8 cellular contexts compared by ENCODE assay signal in genomic region chr22:30310881-30311771, GRCh38. TPM values are rescaled to one million over a fixed set of nuclear protein-coding genes. Genes with fewer than 3 reads are reported as not detected.
DNase-seq lines count a peak whose midpoint lies in the region; ATAC-seq and TF ChIP-seq lines count a peak whose summit lies in the region.

No MANE protein-coding gene starts in this region.

- intact Hi-C loops in PC-3 (cut with micrococcal nuclease), result no loop called here

- H3K4me3 ChIP-seq in PC-3 (ENCODE audit: low read length) (peak overlapping the region; percentile 23; the same call in 1 of the 2 replicates), fibroblast of lung (replicated peaks in 1 of 4; ENCODE audit: control extremely low read depth in 1 of 4, insufficient read depth in 1 of 4, low read depth in 3 of 4, low read length in 4 of 4) (no peak overlapping the region)

- peaks cover 66% of the 10 kb centered on the region for H3K4me1 ChIP-seq in PC-3 (ENCODE audit: insufficient read depth, low read length)
- H3K4me1 ChIP-seq in fibroblast of lung (ENCODE audit: control insufficient read depth, extremely low read depth, insufficient read depth, low read length), result peaks cover 32% of the 10 kb centered on the region

- H4K20me1 ChIP-seq in PC-3 (ENCODE audit: low read length) (no peaks in the 10 kb centered on the region), fibroblast of lung (ENCODE audit: control insufficient read depth, extremely low read depth, insufficient read depth, low read length) (peaks cover 2% of the 10 kb centered on the region)

- TF ChIP-seq CTCF in C4-2B (conservative IDR thresholded peaks at IDR 0.05) (no peak), PC-3 (conservative IDR thresholded peaks at IDR 0.05; ENCODE audit: low read depth, low read length) (no peak), fibroblast of lung (conservative IDR thresholded peaks at IDR 0.05 in 1 of 2, IDR thresholded peaks at IDR 0.05 in 1 of 2; ENCODE audit: low read depth in 1 of 2, low read length in 2 of 2) (no peak), omental fat pad (IDR thresholded peaks at IDR 0.05) (no peak)

- H3K9ac ChIP-seq in PC-3 (ENCODE audit: low read length) (peak overlapping the region; percentile 54), fibroblast of lung (ENCODE audit: insufficient read depth, low read length) (no peak overlapping the region)

- CTCF ChIA-PET in PC-3 (lab: Charles Lee), result no interaction called here

- BruUV-seq in PC-3 (replicated peaks; lab: Mats Ljungman, UMichigan), result no TSS peak

- DNase-seq in PC-3 (peak; percentile 58), fibroblast of lung (ENCODE audit: low read depth in 2 of 2) (peak; percentile 78 to 87), omental fat pad (ENCODE audit: low spot score) (no peak), NCI-H1436 treated with DMSO at 0.1 percent for 48 hours (lab: John Stamatoyannopoulos, UW) (no peak), DMS53 treated with DMSO at 0.1 percent for 48 hours (lab: John Stamatoyannopoulos, UW; ENCODE audit: unreplicated experiment) (no peak)

- H3K4me2 ChIP-seq in PC-3 (ENCODE audit: low read length) (peak overlapping the region; percentile 76), fibroblast of lung (ENCODE audit: extremely low read depth, insufficient read depth, low read length) (peak overlapping the region; percentile 36)

- ATAC-seq in PC-3 (peak; percentile 82), omental fat pad (ENCODE audit: low FRiP score) (peak; percentile 54), GM21381 (IDR thresholded peaks at IDR 0.05; ENCODE audit: unreplicated experiment) (no peak), HG03378 (IDR thresholded peaks at IDR 0.05; ENCODE audit: unreplicated experiment) (no peak)

- H3K36me3 ChIP-seq in PC-3 (ENCODE audit: low read depth, low read length), result no peaks in the 10 kb centered on the region
- no peaks in the 10 kb centered on the region for H3K36me3 ChIP-seq in fibroblast of lung (ENCODE audit: control insufficient read depth, insufficient read depth, low read length)

- no peaks in the 10 kb centered on the region for H3K27me3 ChIP-seq in PC-3 (ENCODE audit: low read length)
- H3K27me3 ChIP-seq in fibroblast of lung (ENCODE audit: control insufficient read depth, insufficient read depth, low read length), result no peaks in the 10 kb centered on the region

- H2AFZ ChIP-seq in PC-3 (ENCODE audit: low read length) (no peak overlapping the region), fibroblast of lung (ENCODE audit: low read length) (no peak overlapping the region)

- H3F3A ChIP-seq in PC-3 (ENCODE audit: low read length, unreplicated experiment), result no peaks in the 10 kb centered on the region

- H3K27ac ChIP-seq in C4-2B (peak overlapping the region; percentile 63), PC-3 (ENCODE audit: low read length) (peak overlapping the region; percentile 91), fibroblast of lung (ENCODE audit: insufficient read depth, low read length) (peak overlapping the region; percentile 49)

- POLR2A ChIA-PET in PC-3 (lab: Charles Lee; ENCODE audit: unreplicated experiment), result no interaction called here

- H3K79me2 ChIP-seq in PC-3 (ENCODE audit: low read length) (peaks cover 77% of the 10 kb centered on the region), fibroblast of lung (ENCODE audit: control insufficient read depth, insufficient read depth, low read length) (peaks cover 15% of the 10 kb centered on the region)

- H3K9me3 ChIP-seq in PC-3 (ENCODE audit: low read length) (no peaks in the 10 kb centered on the region), fibroblast of lung (ENCODE audit: control insufficient read depth, insufficient read depth, low read depth, low read length) (no peaks in the 10 kb centered on the region)

- no peaks in the 10 kb centered on the region for H3K9me2 ChIP-seq in PC-3 (replicated peaks; ENCODE audit: low read length)

RNA-seq across cellular contexts. Expression of gene TBC1D10A, which starts 15.6 kb away (rescaled TPM):
- 12.6 and 19.5 TPM in 2 replicates for total RNA-seq in PC-3 (2014; rRNA removed)
- total RNA-seq in fibroblast of lung, result 8.5 and 11.7 TPM in 2 replicates
- polyA plus RNA-seq in fibroblast of lung, result 9.2 and 10.8 TPM in 2 replicates
- 13.8 and 15.5 TPM in 2 replicates for polyA plus RNA-seq in fibroblast of lung (2012)
- 25.0 and 31.5 TPM in 2 replicates for polyA minus RNA-seq in fibroblast of lung (ENCODE audit: low replicate concordance)
- total RNA-seq in omental fat pad, result 10 to 100 TPM; 17.5 to 42.1 (median 26.0) TPM

RNA-seq across cellular contexts. Expression of gene CASTOR1, which starts 21.8 kb away (rescaled TPM):
- total RNA-seq in PC-3 (2014; rRNA removed), result 4.2 and 6.1 TPM in 2 replicates
- 5.0 and 5.6 TPM in 2 replicates for total RNA-seq in fibroblast of lung
- 2.7 and 3.4 TPM in 2 replicates for polyA plus RNA-seq in fibroblast of lung
- polyA plus RNA-seq in fibroblast of lung (2012), result 4.5 and 4.7 TPM in 2 replicates
- polyA minus RNA-seq in fibroblast of lung (ENCODE audit: low replicate concordance), result 4.6 and 5.5 TPM in 2 replicates
- 10 to 100 TPM in 3 of 4 donors, 1 to 10 TPM in 1; 7.1 to 47.9 (median 21.0) TPM for total RNA-seq in omental fat pad

RNA-seq across cellular contexts. Expression of gene OSM, which starts 44.5 kb away (rescaled TPM):
- total RNA-seq in PC-3 (2014; rRNA removed) (not detected in 2 replicates), fibroblast of lung (not detected in 2 replicates), omental fat pad (10 to 100 TPM in 1 of 4 donors, 1 to 10 TPM in 3; 7.1 to 17.8 (median 8.6) TPM)
- polyA plus RNA-seq in fibroblast of lung, result not detected in 2 replicates
- not detected in 2 replicates for polyA plus RNA-seq in fibroblast of lung (2012)
- not detected in 2 replicates for polyA minus RNA-seq in fibroblast of lung (ENCODE audit: low replicate concordance)

RNA-seq across cellular contexts. Expression of gene SF3A1, which starts 45.6 kb away (rescaled TPM):
- total RNA-seq in PC-3 (2014; rRNA removed) (59.2 and 69.3 TPM in 2 replicates), fibroblast of lung (10.8 and 17.0 TPM in 2 replicates), omental fat pad (10 to 100 TPM; 38.5 to 71.7 (median 60.4) TPM)
- 22.9 and 45.9 TPM in 2 replicates for polyA plus RNA-seq in fibroblast of lung
- polyA plus RNA-seq in fibroblast of lung (2012), result 54.0 and 92.7 TPM in 2 replicates
- polyA minus RNA-seq in fibroblast of lung (ENCODE audit: low replicate concordance), result 363 and 681 TPM in 2 replicates

RNA-seq across cellular contexts. Expression of gene CCDC157, which starts 45.7 kb away (rescaled TPM):
- total RNA-seq in PC-3 (2014; rRNA removed), result 1.5 and 3.5 TPM in 2 replicates
- 1.0 and 1.5 TPM in 2 replicates for total RNA-seq in fibroblast of lung
- 0.77 and 1.1 TPM in 2 replicates for polyA plus RNA-seq in fibroblast of lung
- 0.91 and 1.6 TPM in 2 replicates for polyA plus RNA-seq in fibroblast of lung (2012)
- 0.15 and 0.43 TPM in 2 replicates for polyA minus RNA-seq in fibroblast of lung (ENCODE audit: low replicate concordance)
- 1 to 10 TPM in 3 of 4 donors, under 1 TPM in 1; 0.95 to 2.7 (median 1.8) TPM for total RNA-seq in omental fat pad

Comparison
In these comparisons a context has a peak if more than half of its experiments do, and no peak if none do; other contexts are left out.
1. ATAC-seq: peak in PC-3 (single experiment) and omental fat pad (single experiment); none in GM21381 (single experiment) and HG03378 (single experiment).
2. DNase-seq: peak in PC-3 (single experiment) and fibroblast of lung (2 of 2); none in omental fat pad (single experiment), NCI-H1436 treated with DMSO at 0.1 percent for 48 hours (single experiment) and DMS53 treated with DMSO at 0.1 percent for 48 hours (single experiment).
3. Peak in every context shown above with its lines, with median percentiles within 50 percentile points of each other: H3K27ac ChIP-seq.